1 cellular context compared by ENCODE assay signal in the genomic region with DNA sequence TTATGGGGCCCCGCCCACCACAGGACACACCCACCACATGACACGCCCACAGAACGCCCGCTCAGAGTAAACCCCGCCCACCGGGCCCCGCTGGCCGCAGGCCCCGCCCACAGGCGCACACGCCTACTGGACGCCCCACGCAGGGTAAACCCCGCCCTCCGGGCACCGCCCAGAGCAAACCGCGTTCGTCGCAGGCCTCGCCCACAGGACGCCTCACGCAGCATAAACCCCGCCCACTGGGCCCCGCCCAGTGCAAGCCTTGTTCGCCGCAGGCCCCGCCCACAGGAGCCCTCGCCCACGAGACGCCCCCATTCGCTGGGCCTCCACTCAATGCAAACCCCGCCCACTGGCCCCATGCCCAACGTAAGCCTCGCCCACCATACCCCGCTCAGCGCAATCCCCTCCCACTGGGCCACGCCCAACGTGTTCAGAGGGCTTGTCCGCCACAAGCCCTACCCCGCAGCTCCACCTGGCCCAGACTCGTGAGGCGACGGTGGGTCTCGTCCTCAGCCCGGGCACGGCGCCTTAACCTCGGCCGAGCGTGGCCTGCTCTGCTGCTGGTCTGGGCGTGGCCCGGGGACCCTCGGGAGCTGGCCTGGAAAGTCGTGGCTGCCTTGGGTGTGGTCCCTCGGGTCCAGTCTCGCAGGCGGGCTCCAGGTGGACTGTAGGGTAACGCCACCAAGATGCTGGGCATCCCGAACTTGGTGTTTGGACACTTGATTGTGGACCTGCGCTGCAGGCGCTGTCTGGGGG.
TF ChIP-seq lines count a peak whose summit lies in the region.

No MANE protein-coding gene starts in this region.

TF ChIP-seq in K562, 482 proteins besides CTCF, POLR2A, EP300 and RAD21 (continued from another document and continues in another):
- TF ChIP-seq GMEB1 (CRISPR knock-in tag; IDR thresholded peaks at IDR 0.05) (peak; percentile 64), ZNF830 (CRISPR knock-in tag; IDR thresholded peaks at IDR 0.05) (no peak), POLR2AphosphoS2 (IDR thresholded peaks at IDR 0.05; ENCODE audit: low read length) (no peak), ZNF174 (CRISPR knock-in tag; IDR thresholded peaks at IDR 0.05) (no peak), IRF2 (CRISPR knock-in tag; IDR thresholded peaks at IDR 0.05) (no peak), TEAD2 (tag; IDR thresholded peaks at IDR 0.05) (no peak), TAL1 (IDR thresholded peaks at IDR 0.05) (no peak), FOXP1 (CRISPR knock-in tag; IDR thresholded peaks at IDR 0.05) (no peak), RBM39 (optimal IDR thresholded peaks at IDR 0.05; ENCODE audit: low read depth, low read length) (no peak), CREB1 (IDR thresholded peaks at IDR 0.05) (0 out of 2 replicates have a peak, but pooled peaks have one; percentile 11), CREB1 (CRISPR knock-in tag; IDR thresholded peaks at IDR 0.05) (peak; percentile 80; the same call in 1 of the 2 replicates), NCOR1 (IDR thresholded peaks at IDR 0.05) (no peak), MCM7 (IDR thresholded peaks at IDR 0.05) (no peak), ZNF197 (CRISPR knock-in tag; IDR thresholded peaks at IDR 0.05; ENCODE audit: low read depth) (no peak), HIVEP1 (CRISPR knock-in tag; IDR thresholded peaks at IDR 0.05) (no peak), SP1 (CRISPR knock-in tag; IDR thresholded peaks at IDR 0.05) (peak; percentile 100), CLOCK (CRISPR knock-in tag; IDR thresholded peaks at IDR 0.05; ENCODE audit: borderline replicate concordance) (no peak), GABPB2 (CRISPR knock-in tag; conservative IDR thresholded peaks at IDR 0.05) (no peak), KDM5B (IDR thresholded peaks at IDR 0.05; ENCODE audit: insufficient replicate concordance, low read depth, low read length) (no peak), FOXK2 (conservative IDR thresholded peaks at IDR 0.05 in 1 of 2, IDR thresholded peaks at IDR 0.05 in 1 of 2; ENCODE audit: low read depth in 2 of 2) (peak; percentile 85 to 86), ETV1 (tag; conservative IDR thresholded peaks at IDR 0.05; ENCODE audit: low read depth) (no peak), ZBTB17 (CRISPR knock-in tag; IDR thresholded peaks at IDR 0.05) (no peak), CBFA2T2 (conservative IDR thresholded peaks at IDR 0.05) (no peak), THAP12 (CRISPR knock-in tag; IDR thresholded peaks at IDR 0.05) (peak; percentile 49; the same call in 1 of the 2 replicates), MEIS2 (IDR thresholded peaks at IDR 0.05; ENCODE audit: partially characterized antibody) (peak; percentile 82), TEAD1 (CRISPR knock-in tag; IDR thresholded peaks at IDR 0.05) (0 out of 4 replicates have a peak, but pooled peaks of 1 of the 2 experiments have one; percentile 64), FOXM1 (IDR thresholded peaks at IDR 0.05; ENCODE audit: low read depth) (no peak), FOXM1 (CRISPR knock-in tag; IDR thresholded peaks at IDR 0.05; ENCODE audit: low read depth) (no peak), ZSCAN32 (CRISPR knock-in tag; IDR thresholded peaks at IDR 0.05) (no peak), CTBP1 (IDR thresholded peaks at IDR 0.05; ENCODE audit: borderline replicate concordance) (peak; percentile 28), DACH1 (IDR thresholded peaks at IDR 0.05; ENCODE audit: partially characterized antibody) (no peak), ESRRA (IDR thresholded peaks at IDR 0.05; ENCODE audit: borderline replicate concordance, low read depth) (peak; percentile 38; the same call in 1 of the 2 replicates), PHF8 (IDR thresholded peaks at IDR 0.05; ENCODE audit: borderline replicate concordance, low read length) (peak; percentile 6; the same call in 1 of the 2 replicates), HOMEZ (CRISPR knock-in tag; IDR thresholded peaks at IDR 0.05) (no peak), SLC30A9 (CRISPR knock-in tag; IDR thresholded peaks at IDR 0.05) (no peak), HDAC8 (tag; IDR thresholded peaks at IDR 0.05) (0 out of 2 replicates have a peak, but pooled peaks have one; percentile 26), ILK (tag; IDR thresholded peaks at IDR 0.05; ENCODE audit: borderline replicate concordance, low read depth) (no peak), ZNF143 (CRISPR knock-in tag; IDR thresholded peaks at IDR 0.05) (no peak), KLF16 (IDR thresholded peaks at IDR 0.05) (no peak), ZSCAN29 (IDR thresholded peaks at IDR 0.05) (no peak), PYGO2 (tag; IDR thresholded peaks at IDR 0.05) (no peak), ERF (CRISPR knock-in tag; IDR thresholded peaks at IDR 0.05) (0 out of 2 replicates have a peak, but pooled peaks have one; percentile 23), SETDB1 (IDR thresholded peaks at IDR 0.05; ENCODE audit: low read length) (no peak)
- TF ChIP-seq, protein P1, sequence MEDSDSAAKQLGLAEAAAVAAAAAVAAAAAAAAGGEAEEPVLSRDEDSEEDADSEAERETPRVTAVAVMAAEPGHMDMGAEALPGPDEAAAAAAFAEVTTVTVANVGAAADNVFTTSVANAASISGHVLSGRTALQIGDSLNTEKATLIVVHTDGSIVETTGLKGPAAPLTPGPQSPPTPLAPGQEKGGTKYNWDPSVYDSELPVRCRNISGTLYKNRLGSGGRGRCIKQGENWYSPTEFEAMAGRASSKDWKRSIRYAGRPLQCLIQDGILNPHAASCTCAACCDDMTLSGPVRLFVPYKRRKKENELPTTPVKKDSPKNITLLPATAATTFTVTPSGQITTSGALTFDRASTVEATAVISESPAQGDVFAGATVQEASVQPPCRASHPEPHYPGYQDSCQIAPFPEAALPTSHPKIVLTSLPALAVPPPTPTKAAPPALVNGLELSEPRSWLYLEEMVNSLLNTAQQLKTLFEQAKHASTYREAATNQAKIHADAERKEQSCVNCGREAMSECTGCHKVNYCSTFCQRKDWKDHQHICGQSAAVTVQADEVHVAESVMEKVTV (CRISPR knock-in tag; IDR thresholded peaks at IDR 0.05), result no peak
- TF ChIP-seq, protein P2, sequence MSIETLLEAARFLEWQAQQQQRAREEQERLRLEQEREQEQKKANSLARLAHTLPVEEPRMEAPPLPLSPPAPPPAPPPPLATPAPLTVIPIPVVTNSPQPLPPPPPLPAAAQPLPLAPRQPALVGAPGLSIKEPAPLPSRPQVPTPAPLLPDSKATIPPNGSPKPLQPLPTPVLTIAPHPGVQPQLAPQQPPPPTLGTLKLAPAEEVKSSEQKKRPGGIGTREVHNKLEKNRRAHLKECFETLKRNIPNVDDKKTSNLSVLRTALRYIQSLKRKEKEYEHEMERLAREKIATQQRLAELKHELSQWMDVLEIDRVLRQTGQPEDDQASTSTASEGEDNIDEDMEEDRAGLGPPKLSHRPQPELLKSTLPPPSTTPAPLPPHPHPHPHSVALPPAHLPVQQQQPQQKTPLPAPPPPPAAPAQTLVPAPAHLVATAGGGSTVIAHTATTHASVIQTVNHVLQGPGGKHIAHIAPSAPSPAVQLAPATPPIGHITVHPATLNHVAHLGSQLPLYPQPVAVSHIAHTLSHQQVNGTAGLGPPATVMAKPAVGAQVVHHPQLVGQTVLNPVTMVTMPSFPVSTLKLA (conservative IDR thresholded peaks at IDR 0.05), result peak; percentile 79 to 85
- TF ChIP-seq, protein P3, sequence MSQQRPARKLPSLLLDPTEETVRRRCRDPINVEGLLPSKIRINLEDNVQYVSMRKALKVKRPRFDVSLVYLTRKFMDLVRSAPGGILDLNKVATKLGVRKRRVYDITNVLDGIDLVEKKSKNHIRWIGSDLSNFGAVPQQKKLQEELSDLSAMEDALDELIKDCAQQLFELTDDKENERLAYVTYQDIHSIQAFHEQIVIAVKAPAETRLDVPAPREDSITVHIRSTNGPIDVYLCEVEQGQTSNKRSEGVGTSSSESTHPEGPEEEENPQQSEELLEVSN (IDR thresholded peaks at IDR 0.05; ENCODE audit: borderline replicate concordance in 1 of 2, extremely low read depth in 1 of 2, insufficient read depth in 1 of 2, insufficient read length in 1 of 2, low read depth in 1 of 2, low read length in 1 of 2, poor library complexity in 1 of 2, severe bottlenecking in 1 of 2), result peak; percentile 65 to 77
- TF ChIP-seq, protein P4, sequence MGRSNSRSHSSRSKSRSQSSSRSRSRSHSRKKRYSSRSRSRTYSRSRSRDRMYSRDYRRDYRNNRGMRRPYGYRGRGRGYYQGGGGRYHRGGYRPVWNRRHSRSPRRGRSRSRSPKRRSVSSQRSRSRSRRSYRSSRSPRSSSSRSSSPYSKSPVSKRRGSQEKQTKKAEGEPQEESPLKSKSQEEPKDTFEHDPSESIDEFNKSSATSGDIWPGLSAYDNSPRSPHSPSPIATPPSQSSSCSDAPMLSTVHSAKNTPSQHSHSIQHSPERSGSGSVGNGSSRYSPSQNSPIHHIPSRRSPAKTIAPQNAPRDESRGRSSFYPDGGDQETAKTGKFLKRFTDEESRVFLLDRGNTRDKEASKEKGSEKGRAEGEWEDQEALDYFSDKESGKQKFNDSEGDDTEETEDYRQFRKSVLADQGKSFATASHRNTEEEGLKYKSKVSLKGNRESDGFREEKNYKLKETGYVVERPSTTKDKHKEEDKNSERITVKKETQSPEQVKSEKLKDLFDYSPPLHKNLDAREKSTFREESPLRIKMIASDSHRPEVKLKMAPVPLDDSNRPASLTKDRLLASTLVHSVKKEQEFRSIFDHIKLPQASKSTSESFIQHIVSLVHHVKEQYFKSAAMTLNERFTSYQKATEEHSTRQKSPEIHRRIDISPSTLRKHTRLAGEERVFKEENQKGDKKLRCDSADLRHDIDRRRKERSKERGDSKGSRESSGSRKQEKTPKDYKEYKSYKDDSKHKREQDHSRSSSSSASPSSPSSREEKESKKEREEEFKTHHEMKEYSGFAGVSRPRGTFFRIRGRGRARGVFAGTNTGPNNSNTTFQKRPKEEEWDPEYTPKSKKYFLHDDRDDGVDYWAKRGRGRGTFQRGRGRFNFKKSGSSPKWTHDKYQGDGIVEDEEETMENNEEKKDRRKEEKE (IDR thresholded peaks at IDR 0.05; ENCODE audit: borderline replicate concordance in 1 of 2, control insufficient read depth in 1 of 2, low read depth in 2 of 2, low read length in 1 of 2), result no peak
